Comparison of ENCODE assay signal across 13 cellular contexts in the genomic region with DNA sequence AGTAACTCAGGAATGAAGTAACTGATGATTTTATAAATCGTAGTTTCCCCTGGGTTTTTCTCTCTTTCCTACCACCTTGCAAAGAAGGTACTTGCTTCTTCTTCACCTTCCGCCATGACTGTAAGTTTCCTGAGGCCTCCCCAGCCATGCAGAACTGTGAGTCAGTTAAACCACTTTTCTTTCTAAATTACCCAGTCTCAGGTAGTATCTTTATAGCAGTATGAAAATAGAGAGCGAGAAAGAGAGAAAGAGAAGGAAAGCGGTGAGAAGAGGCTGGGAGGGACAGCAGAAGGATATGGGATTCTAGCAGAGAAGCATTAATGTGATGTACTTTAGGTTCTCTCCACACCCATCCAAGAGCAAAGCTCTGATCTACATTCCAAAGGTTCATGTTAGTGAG.
DNase-seq lines count a peak whose midpoint lies in the region; FAIRE-seq and TF ChIP-seq lines count a peak whose summit lies in the region.
"Had no signal": no experiment of that assay in that cellular context is flagged by ENCODE, and none has a peak within 500 bp of the region (broad histone marks: within the 10 kb centered on the region; RNA-seq: fewer than 3 reads in every experiment).

No MANE protein-coding gene starts in this region.

- DNase-seq in activated naive CD4-positive, alpha-beta T cell treated with anti-CD3 and anti-CD28 coated beads for 36 hours: peak; percentile 41
- DNase-seq in activated naive CD4-positive, alpha-beta T cell (lab: John Stamatoyannopoulos, UW): no peak
- DNase-seq in CD14-positive monocyte (ENCODE audit: low spot score) (no peak), GM03348 (ENCODE audit: low spot score) (peak; percentile 9), small intestine (peak; percentile 40), erythroblast (lab: John Stamatoyannopoulos, UW) (no peak), KG1 (lab: John Stamatoyannopoulos, UW) (no peak)
- DNase-seq: BE2C; Caco-2; CD8-positive, alpha-beta memory T cell; GF-D8 had no signal

- TF ChIP-seq CTCF in CD14-positive monocyte (IDR thresholded peaks at IDR 0.05): no peak

- no peak overlapping the region for H3K4me3 ChIP-seq in small intestine (ENCODE audit: low read depth in 1 of 2, low read length in 2 of 2)
- H3K4me3 ChIP-seq: A549 had no signal

- FAIRE-seq in small intestine (lab: Jason Lieb, UNC): no peak
- FAIRE-seq: A549, H54 had no signal

- no peaks in the 10 kb centered on the region for H3K27me3 Mint-ChIP-seq in activated naive CD4-positive, alpha-beta T cell treated with anti-CD3 and anti-CD28 coated beads for 36 hours (ENCODE audit: low read depth)
- H3K27me3 Mint-ChIP-seq in CD14-positive monocyte (ENCODE audit: low read depth in 3 of 3): no peaks in the 10 kb centered on the region

- TF ChIP-seq POLR2A in erythroblast (IDR thresholded peaks at IDR 0.05; ENCODE audit: low read length): no peak

- peak overlapping the region; percentile 78 for H3K27ac Mint-ChIP-seq in activated naive CD4-positive, alpha-beta T cell treated with anti-CD3 and anti-CD28 coated beads for 36 hours
- H3K27ac Mint-ChIP-seq in CD14-positive monocyte: peak overlapping the region in 6 of 7 donors; percentile 25 to 85 (median 58)
- H3K27ac Mint-ChIP-seq: CD8-positive, alpha-beta memory T cell had no signal

- intact Hi-C loops in activated naive CD4-positive, alpha-beta T cell treated with anti-CD3 and anti-CD28 coated beads for 36 hours (cut with micrococcal nuclease): loop anchor here (5.0 to 10.0 kb wide), 2 partner anchors 338 to 470 kb away; no protein-coding TSS in a partner anchor
- intact Hi-C loops in CD14-positive monocyte (cut with micrococcal nuclease): loop anchor here in 1 of 2 donors (10.0 kb wide), 1 partner anchor 190 kb away; no protein-coding TSS in a partner anchor

- WGBS in small intestine, 3 donors: 89 to 95% (median 90%) methylated on average over 3 to 4 of the region's 4 CpGs

- no peaks in the 10 kb centered on the region for H3K27me3 ChIP-seq in small intestine (ENCODE audit: control insufficient read depth in 2 of 2, insufficient read depth in 2 of 2, low read length in 2 of 2)
- H3K27me3 ChIP-seq: BE2C had no signal

- peaks cover 4% of the 10 kb centered on the region in 2 donors for H3K4me1 ChIP-seq in small intestine (ENCODE audit: control insufficient read depth in 2 of 2, insufficient read depth in 1 of 2, low read depth in 1 of 2, low read length in 1 of 2)
- H3K4me1 ChIP-seq: A549, BE2C, Caco-2 had no signal

- no peaks in the 10 kb centered on the region for H3K9me3 ChIP-seq in small intestine (ENCODE audit: control insufficient read depth, low read depth)
- H3K9me3 ChIP-seq: A549, BE2C, Caco-2 had no signal

- peaks cover 6% of the 10 kb centered on the region for H3K36me3 Mint-ChIP-seq in activated naive CD4-positive, alpha-beta T cell treated with anti-CD3 and anti-CD28 coated beads for 36 hours (ENCODE audit: low read depth)
- H3K36me3 Mint-ChIP-seq in CD14-positive monocyte: no peaks in the 10 kb centered on the region

- H3K4me1 Mint-ChIP-seq in activated naive CD4-positive, alpha-beta T cell treated with anti-CD3 and anti-CD28 coated beads for 36 hours (ENCODE audit: low read depth): peaks cover 56% of the 10 kb centered on the region
- H3K4me1 Mint-ChIP-seq in CD14-positive monocyte: peaks cover 34% of the 10 kb centered on the region

- peaks cover 8% of the 10 kb centered on the region for H3K9me3 Mint-ChIP-seq in activated naive CD4-positive, alpha-beta T cell treated with anti-CD3 and anti-CD28 coated beads for 36 hours
- peaks cover 0 to 2% (median 0%) of the 10 kb centered on the region in 7 donors for H3K9me3 Mint-ChIP-seq in CD14-positive monocyte
- H3K9me3 Mint-ChIP-seq: CD8-positive, alpha-beta memory T cell had no signal

- H3K27ac ChIP-seq in small intestine (ENCODE audit: low read depth in 1 of 2, low read length in 1 of 2): no peak overlapping the region
- H3K27ac ChIP-seq: A549 had no signal

- CTCF ChIA-PET in activated naive CD4-positive, alpha-beta T cell treated with anti-CD3 and anti-CD28 coated beads for 36 hours (lab: Charles Lee): interaction anchor here (0.6 kb wide), 1 partner anchor 16 kb away, joined by 3 read pairs; no protein-coding TSS in a partner anchor

- no peaks in the 10 kb centered on the region for H3K36me3 ChIP-seq in small intestine (ENCODE audit: control insufficient read depth in 2 of 2, insufficient read depth in 2 of 2, low read length in 2 of 2)
- H3K36me3 ChIP-seq: BE2C had no signal

- no peak overlapping the region for H3K4me3 Mint-ChIP-seq in activated naive CD4-positive, alpha-beta T cell treated with anti-CD3 and anti-CD28 coated beads for 36 hours
- H3K4me3 Mint-ChIP-seq in CD14-positive monocyte: no peak overlapping the region
- H3K4me3 Mint-ChIP-seq: CD8-positive, alpha-beta memory T cell had no signal

Comparison
In these comparisons a context has a peak if more than half of its experiments do, and no peak if none do; other contexts are left out.
1. DNase-seq: peak in activated naive CD4-positive, alpha-beta T cell treated with anti-CD3 and anti-CD28 coated beads for 36 hours (single experiment), GM03348 (single experiment) and small intestine (single experiment); none in activated naive CD4-positive, alpha-beta T cell (0 of 4), CD14-positive monocyte (single experiment), erythroblast (0 of 2) and KG1 (single experiment).